1 cellular context compared by ENCODE assay signal in genomic region chr6:53724501-53724900, GRCh38.
TF ChIP-seq lines count a peak whose summit lies in the region.

No MANE protein-coding gene starts in this region.

TF ChIP-seq in H1, 55 proteins besides CTCF, POLR2A, EP300 and RAD21 (continued from another document):
- TF ChIP-seq TCF12 (IDR thresholded peaks at IDR 0.05; ENCODE audit: low read depth, low read length) (no peak), BACH1 (IDR thresholded peaks at IDR 0.05; ENCODE audit: low read length) (no peak)
